Comparison of ENCODE assay signal across 12 cellular contexts in genomic region chr1:21725738-21726392, GRCh38.
"Had no signal": no experiment of that assay in that cellular context is flagged by ENCODE, and none has a peak within 500 bp of the region (broad histone marks: within the 10 kb centered on the region; RNA-seq: fewer than 3 reads in every experiment).

No MANE protein-coding gene starts in this region.

- ATAC-seq: heart left ventricle had no signal

- H3K27ac ChIP-seq: colonic mucosa, heart left ventricle, left ventricle myocardium inferior, parathyroid adenoma, stomach, thoracic aorta had no signal

- H3K4me1 ChIP-seq: colonic mucosa, heart left ventricle, left ventricle myocardium inferior, parathyroid adenoma had no signal

- H3K9me3 ChIP-seq: colonic mucosa, heart left ventricle, left ventricle myocardium inferior, stomach, thoracic aorta had no signal

- H3K27me3 ChIP-seq: colonic mucosa, heart left ventricle, stomach had no signal

- FAIRE-seq: frontal cortex, kidney had no signal

- H3K4me3 ChIP-seq: colonic mucosa, heart left ventricle, left ventricle myocardium inferior, stomach, thoracic aorta had no signal

- DNase-seq: activated CD4-positive, alpha-beta memory T cell treated with anti-CD3 and anti-CD28 coated beads, Interleukin-2, amount 10 ng/mL, durations not matched to agents 7 days and 5 days; activated CD4-positive, CD25-positive, alpha-beta regulatory T cell treated with anti-CD3 and anti-CD28 coated beads, Interleukin-2, amount 50 U/mL, for 72 hours; colonic mucosa; effector CD4-positive, alpha-beta T cell; heart left ventricle; kidney; left ventricle myocardium inferior; retina; stomach had no signal
